12 cellular contexts compared by ENCODE assay signal in genomic region chr6:138882369-138883017, GRCh38.
DNase-seq lines count a peak whose midpoint lies in the region; ATAC-seq and TF ChIP-seq lines count a peak whose summit lies in the region.
"Had no signal": no experiment of that assay in that cellular context is flagged by ENCODE, and none has a peak within 500 bp of the region (broad histone marks: within the 10 kb centered on the region; RNA-seq: fewer than 3 reads in every experiment).

No MANE protein-coding gene starts in this region.

- no peaks in the 10 kb centered on the region for H4K20me1 ChIP-seq in hepatocyte (ENCODE audit: insufficient read depth, poor library complexity, severe bottlenecking)

- H3K27me3 Mint-ChIP-seq in activated CD4-positive, alpha-beta memory T cell treated with anti-CD3 and anti-CD28 coated beads for 36 hours = no peaks in the 10 kb centered on the region
- no peaks in the 10 kb centered on the region for H3K27me3 Mint-ChIP-seq in activated CD4-positive, alpha-beta memory T cell treated with anti-CD3 and anti-CD28 coated beads, Interleukin-2, amount 10 ng/mL, durations not matched to agents 7 days and 5 days

- H3K9me2 ChIP-seq in hepatocyte (replicated peaks; ENCODE audit: insufficient read depth) = no peaks in the 10 kb centered on the region

- intact Hi-C loops in activated CD4-positive, alpha-beta memory T cell treated with anti-CD3 and anti-CD28 coated beads for 36 hours (cut with micrococcal nuclease) = loop anchor here (1.0 to 2.0 kb wide), 2 partner anchors 12 to 66 kb away; no protein-coding TSS in a partner anchor

- no peak overlapping the region for H3K4me2 ChIP-seq in hepatocyte

- peak; percentile 52 for DNase-seq in activated CD4-positive, alpha-beta memory T cell treated with anti-CD3 and anti-CD28 coated beads for 36 hours
- DNase-seq in activated CD4-positive, alpha-beta memory T cell treated with anti-CD3 and anti-CD28 coated beads, Interleukin-2, amount 10 ng/mL, durations not matched to agents 7 days and 5 days = no peak
- DNase-seq in hepatocyte (ENCODE audit: low spot score) (no peak), COLO829 (ENCODE audit: low spot score) (no peak), SKM-1 treated with dmso at 0.1 percent for 144 hours (lab: John Stamatoyannopoulos, UW; ENCODE audit: unreplicated experiment) (no peak), OCI-M2 (lab: John Stamatoyannopoulos, UW; ENCODE audit: unreplicated experiment) (no peak)
- DNase-seq: activated effector memory CD4-positive, alpha-beta T cell treated with Interleukin-2 at 50 U/mL for 16 hours; NCI-H1048; occipital lobe had no signal

- H3K4me3 ChIP-seq in hepatocyte = no peak overlapping the region

- no peaks in the 10 kb centered on the region for H3K4me1 ChIP-seq in hepatocyte (ENCODE audit: insufficient read depth)

- peak overlapping the region; percentile 46 for H3K27ac ChIP-seq in hepatocyte

- H3K79me2 ChIP-seq in hepatocyte = no peaks in the 10 kb centered on the region

- CTCF ChIA-PET in activated CD4-positive, alpha-beta memory T cell treated with anti-CD3 and anti-CD28 coated beads for 36 hours (lab: Charles Lee) = interaction anchor here (1.2 to 1.5 kb wide), 4 partner anchors 12 to 103 kb away, joined by 3 to 5 read pairs (median 4); no protein-coding TSS in a partner anchor
- CTCF ChIA-PET in activated CD4-positive, alpha-beta memory T cell treated with anti-CD3 and anti-CD28 coated beads, Interleukin-2, amount 10 ng/mL, durations not matched to agents 7 days and 5 days (lab: Charles Lee) = no interaction called here

- H3K9me3 Mint-ChIP-seq in activated CD4-positive, alpha-beta memory T cell treated with anti-CD3 and anti-CD28 coated beads for 36 hours = no peaks in the 10 kb centered on the region
- no peaks in the 10 kb centered on the region for H3K9me3 Mint-ChIP-seq in activated CD4-positive, alpha-beta memory T cell treated with anti-CD3 and anti-CD28 coated beads, Interleukin-2, amount 10 ng/mL, durations not matched to agents 7 days and 5 days
- H3K9me3 Mint-ChIP-seq: T-helper 2 cell treated with Interferon-gamma antibody and Interleukin-4, amounts not matched to agents 5 μg/mL and 100 μg/mL, for 36 hours had no signal

- H3K27me3 ChIP-seq in hepatocyte = no peaks in the 10 kb centered on the region

- H3K4me1 Mint-ChIP-seq in activated CD4-positive, alpha-beta memory T cell treated with anti-CD3 and anti-CD28 coated beads for 36 hours (ENCODE audit: low read depth) = peaks cover 19% of the 10 kb centered on the region
- peaks cover 4% of the 10 kb centered on the region for H3K4me1 Mint-ChIP-seq in activated CD4-positive, alpha-beta memory T cell treated with anti-CD3 and anti-CD28 coated beads, Interleukin-2, amount 10 ng/mL, durations not matched to agents 7 days and 5 days

- no peaks in the 10 kb centered on the region for H3K36me3 ChIP-seq in hepatocyte (replicated peaks; ENCODE audit: insufficient read depth, low read depth)

- H3K4me3 Mint-ChIP-seq in activated CD4-positive, alpha-beta memory T cell treated with anti-CD3 and anti-CD28 coated beads for 36 hours = no peak overlapping the region
- no peak overlapping the region for H3K4me3 Mint-ChIP-seq in activated CD4-positive, alpha-beta memory T cell treated with anti-CD3 and anti-CD28 coated beads, Interleukin-2, amount 10 ng/mL, durations not matched to agents 7 days and 5 days
- H3K4me3 Mint-ChIP-seq: T-helper 2 cell treated with Interferon-gamma antibody and Interleukin-4, amounts not matched to agents 5 μg/mL and 100 μg/mL, for 36 hours had no signal

- no peak for TF ChIP-seq CTCF in hepatocyte (IDR thresholded peaks at IDR 0.05; ENCODE audit: poor library complexity)

- H3K9me3 ChIP-seq in hepatocyte (ENCODE audit: low read depth) = no peaks in the 10 kb centered on the region

- no peaks in the 10 kb centered on the region for H3K36me3 Mint-ChIP-seq in activated CD4-positive, alpha-beta memory T cell treated with anti-CD3 and anti-CD28 coated beads for 36 hours
- no peaks in the 10 kb centered on the region for H3K36me3 Mint-ChIP-seq in activated CD4-positive, alpha-beta memory T cell treated with anti-CD3 and anti-CD28 coated beads, Interleukin-2, amount 10 ng/mL, durations not matched to agents 7 days and 5 days (ENCODE audit: low read depth)

- peak overlapping the region; percentile 84 for H3K27ac Mint-ChIP-seq in activated CD4-positive, alpha-beta memory T cell treated with anti-CD3 and anti-CD28 coated beads for 36 hours
- H3K27ac Mint-ChIP-seq in activated CD4-positive, alpha-beta memory T cell treated with anti-CD3 and anti-CD28 coated beads, Interleukin-2, amount 10 ng/mL, durations not matched to agents 7 days and 5 days = no peak overlapping the region
- H3K27ac Mint-ChIP-seq: T-helper 2 cell treated with Interferon-gamma antibody and Interleukin-4, amounts not matched to agents 5 μg/mL and 100 μg/mL, for 36 hours had no signal

- no peak overlapping the region for H2AFZ ChIP-seq in hepatocyte

- ATAC-seq in GM21367 (IDR thresholded peaks at IDR 0.05; ENCODE audit: unreplicated experiment) (peak; percentile 66), HG03025 (IDR thresholded peaks at IDR 0.05; ENCODE audit: low FRiP score, unreplicated experiment) (peak; percentile 82)

- POLR2A ChIA-PET in activated CD4-positive, alpha-beta memory T cell treated with anti-CD3 and anti-CD28 coated beads for 36 hours (lab: Charles Lee) = interaction anchor here (0.6 to 1.4 kb wide), 4 partner anchors 11 to 492 kb away, joined by 3 to 10 read pairs (median 4); partner anchors contain the start of gene CITED2
- POLR2A ChIA-PET in activated CD4-positive, alpha-beta memory T cell treated with anti-CD3 and anti-CD28 coated beads, Interleukin-2, amount 10 ng/mL, durations not matched to agents 7 days and 5 days (lab: Charles Lee) = interaction anchor here (1.3 kb wide), 1 partner anchor 104 kb away, joined by 3 read pairs; no protein-coding TSS in a partner anchor

- 90% methylated on average over 7 of the region's 7 CpGs for WGBS in hepatocyte (ENCODE audit: low lambda C conversion rate, missing lambda C conversion rate)
